In the genomic region with DNA sequence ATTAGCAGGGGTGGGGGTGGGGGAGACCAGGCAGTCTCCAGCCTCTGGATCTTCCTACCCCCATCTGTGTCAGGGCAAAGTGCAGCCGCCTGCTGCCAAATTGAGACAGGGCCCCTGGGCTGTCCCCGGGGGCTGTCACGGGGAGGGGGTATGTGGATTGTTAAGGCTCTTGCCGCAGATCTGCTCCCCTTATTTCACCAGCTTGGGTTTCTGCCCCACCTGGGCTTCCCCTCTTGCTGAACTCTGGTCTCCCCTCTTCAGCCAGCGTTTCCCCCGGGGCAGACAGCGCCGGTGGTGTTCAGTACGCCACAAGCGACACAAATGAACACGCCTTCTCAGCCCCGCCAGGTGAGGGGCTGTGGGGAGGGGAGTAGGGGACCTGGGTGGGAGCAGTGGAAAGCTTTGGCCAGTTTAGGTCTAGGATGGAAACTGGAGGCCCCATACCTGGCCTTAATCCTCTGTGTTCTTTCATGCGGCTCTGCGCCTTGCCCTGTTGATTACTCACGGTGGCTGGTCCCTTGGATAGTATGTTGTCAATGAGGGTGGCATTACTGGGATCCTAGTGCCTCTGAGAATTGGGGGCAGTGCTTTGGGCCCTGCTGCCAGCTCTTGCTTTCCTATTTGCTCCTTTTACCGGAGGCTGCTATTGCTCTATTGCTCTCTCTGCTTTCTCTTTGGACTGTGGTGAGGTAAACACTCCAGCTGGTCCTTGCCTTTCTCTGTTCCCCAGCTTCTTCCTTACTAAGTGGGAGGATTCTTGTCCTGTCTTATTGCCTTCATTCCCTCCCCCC, we compare ENCODE assay signal across 8 cellular contexts. TPM values are rescaled to one million over a fixed set of nuclear protein-coding genes. Genes with fewer than 3 reads are reported as not detected.
DNase-seq lines count a peak whose midpoint lies in the region; ATAC-seq and TF ChIP-seq lines count a peak whose summit lies in the region.

No MANE protein-coding gene starts in this region.

- peak overlapping the region; percentile 99 for H3K9ac ChIP-seq in Karpas-422 (ENCODE audit: low read length)

- H3K27ac ChIP-seq in Karpas-422 (ENCODE audit: low read length) (peak overlapping the region; percentile 86), breast epithelium (peak overlapping the region; percentile 95 to 99)

- intact Hi-C loops in breast epithelium (cut with DNase I; ENCODE audit: low total_unique reads), result loop anchor here (10.0 kb wide), 1 partner anchor 1521 kb away; the partner anchor contains the start of gene ATP11B
- intact Hi-C loops in mucosa of descending colon (cut with DNase I, micrococcal nuclease), result no loop called here

- H4K20me1 ChIP-seq in Karpas-422 (ENCODE audit: insufficient read depth, low read depth, low read length), result peaks cover 60% of the 10 kb centered on the region

- peaks cover 57% of the 10 kb centered on the region for H3K36me3 ChIP-seq in BE2C
- H3K36me3 ChIP-seq in Karpas-422 (ENCODE audit: insufficient read depth, low read length), result peaks cover 54% of the 10 kb centered on the region
- no peaks in the 10 kb centered on the region for H3K36me3 ChIP-seq in breast epithelium
- H3K36me3 ChIP-seq in mucosa of descending colon (ENCODE audit: low read depth), result peaks cover 6% of the 10 kb centered on the region

- H3K27me3 ChIP-seq in BE2C, result no peaks in the 10 kb centered on the region
- no peaks in the 10 kb centered on the region for H3K27me3 ChIP-seq in Karpas-422 (ENCODE audit: low read length)
- H3K27me3 ChIP-seq in breast epithelium, result no peaks in the 10 kb centered on the region

- DNase-seq in BE2C (no peak), Karpas-422 (no peak), breast epithelium (ENCODE audit: low spot score in 2 of 2) (no peak), mucosa of descending colon (peak in 2 of 3 donors; percentile 32 to 55), omental fat pad (ENCODE audit: low spot score) (no peak), cerebellar nuclear complex (lab: John Stamatoyannopoulos, UW) (no peak)

- ATAC-seq in mucosa of descending colon, result no peak
- no peak for ATAC-seq in GM21528 (IDR thresholded peaks at IDR 0.05; ENCODE audit: low FRiP score, unreplicated experiment)
- no peak for ATAC-seq in omental fat pad (ENCODE audit: low FRiP score)
- no peak for ATAC-seq in HG03039 (IDR thresholded peaks at IDR 0.05; ENCODE audit: unreplicated experiment)

- peak overlapping the region; percentile 95 for H3K4me2 ChIP-seq in Karpas-422 (ENCODE audit: low read depth, low read length, poor library complexity, severe bottlenecking)

- H3K4me1 ChIP-seq in BE2C (peaks cover 19% of the 10 kb centered on the region), Karpas-422 (ENCODE audit: low read length) (peaks cover 32% of the 10 kb centered on the region), breast epithelium (peaks cover 11 to 37% of the 10 kb centered on the region in 2 donors), mucosa of descending colon (ENCODE audit: low read depth) (peaks cover 46% of the 10 kb centered on the region)

- H3K9me2 ChIP-seq in Karpas-422 (replicated peaks; ENCODE audit: insufficient read depth, low read length), result no peaks in the 10 kb centered on the region

- H3K4me3 ChIP-seq in BE2C (ENCODE audit: low read depth, low read length) (peak overlapping the region; percentile 92), Karpas-422 (ENCODE audit: low read length) (peak overlapping the region; percentile 98), breast epithelium (peak overlapping the region; percentile 63 to 86 (median 64)), mucosa of descending colon (peak overlapping the region; percentile 84)

- TF ChIP-seq CTCF in BE2C (IDR thresholded peaks at IDR 0.05; ENCODE audit: low read depth, low read length) (no peak), breast epithelium (IDR thresholded peaks at IDR 0.05) (no peak), mucosa of descending colon (IDR thresholded peaks at IDR 0.05) (no peak), omental fat pad (IDR thresholded peaks at IDR 0.05) (no peak)

- H3K79me2 ChIP-seq in Karpas-422 (ENCODE audit: low read length), result peaks cover 63% of the 10 kb centered on the region

- H2AFZ ChIP-seq in Karpas-422 (ENCODE audit: low read length), result no peak overlapping the region

- no peak for TF ChIP-seq POLR2A in breast epithelium (IDR thresholded peaks at IDR 0.05)

- H3K9me3 ChIP-seq in BE2C (no peaks in the 10 kb centered on the region), Karpas-422 (ENCODE audit: low read length) (no peaks in the 10 kb centered on the region), breast epithelium (no peaks in the 10 kb centered on the region), mucosa of descending colon (no peaks in the 10 kb centered on the region)

RNA-seq across cellular contexts. Expression of gene EIF4G1, which starts 1.7 kb away (rescaled TPM):
- polyA plus RNA-seq in BE2C (2012; ENCODE audit: insufficient read depth, insufficient read length, low read depth), result 549 TPM
- 177 and 369 TPM in 2 replicates for total RNA-seq in Karpas-422 (2014; rRNA removed; shearing (Covaris generic); ENCODE audit: low replicate concordance)
- 100 to 1,000 TPM; 168 to 202 (median 196) TPM for total RNA-seq in breast epithelium
- 100 to 1,000 TPM; 256 to 305 (median 267) TPM for total RNA-seq in mucosa of descending colon
- total RNA-seq in omental fat pad, result 100 to 1,000 TPM; 235 to 471 (median 268) TPM

RNA-seq across cellular contexts. Expression of gene PSMD2, which starts 17.0 kb away (rescaled TPM):
- polyA plus RNA-seq in BE2C (2012; ENCODE audit: insufficient read depth, insufficient read length, low read depth), result 356 TPM
- 235 and 301 TPM in 2 replicates for total RNA-seq in Karpas-422 (2014; rRNA removed; shearing (Covaris generic); ENCODE audit: low replicate concordance)
- 100 to 1,000 TPM; 201 to 275 (median 214) TPM for total RNA-seq in breast epithelium
- 100 to 1,000 TPM; 160 to 223 (median 176) TPM for total RNA-seq in mucosa of descending colon
- 100 to 1,000 TPM; 160 to 319 (median 213) TPM for total RNA-seq in omental fat pad

RNA-seq across cellular contexts. Expression of gene FAM131A, which starts 21.3 kb away (rescaled TPM):
- 36.2 TPM for polyA plus RNA-seq in BE2C (2012; ENCODE audit: insufficient read depth, insufficient read length, low read depth)
- total RNA-seq in Karpas-422 (2014; rRNA removed; shearing (Covaris generic); ENCODE audit: low replicate concordance), result 23.0 and 26.1 TPM in 2 replicates
- total RNA-seq in breast epithelium (10 to 100 TPM; 18.7 to 32.4 (median 26.5) TPM), mucosa of descending colon (10 to 100 TPM; 14.1 to 29.8 (median 16.4) TPM), omental fat pad (10 to 100 TPM; 19.1 to 30.8 (median 25.9) TPM)

RNA-seq across cellular contexts. Expression of gene ECE2, which starts 40.2 kb away (rescaled TPM):
- polyA plus RNA-seq in BE2C (2012; ENCODE audit: insufficient read depth, insufficient read length, low read depth), result 2.0 TPM
- total RNA-seq in Karpas-422 (2014; rRNA removed; shearing (Covaris generic); ENCODE audit: low replicate concordance), result 0.15 TPM in 1 of 2 replicates, not detected in the other
- not detected for total RNA-seq in breast epithelium
- total RNA-seq in mucosa of descending colon, result 1 to 10 TPM in 1 of 3 donors, under 1 TPM in 1, not detected in 1; 0.19 to 2.2 TPM
- total RNA-seq in omental fat pad, result not detected

RNA-seq across cellular contexts. Expression of gene CLCN2, which starts 45.3 kb away (rescaled TPM):
- polyA plus RNA-seq in BE2C (2012; ENCODE audit: insufficient read depth, insufficient read length, low read depth), result 12.2 TPM
- total RNA-seq in Karpas-422 (2014; rRNA removed; shearing (Covaris generic); ENCODE audit: low replicate concordance), result 4.4 and 8.8 TPM in 2 replicates
- total RNA-seq in breast epithelium, result 1 to 10 TPM; 2.1 to 4.2 (median 2.6) TPM
- total RNA-seq in mucosa of descending colon, result 100 to 1,000 TPM in 1 of 3 donors, 10 to 100 TPM in 2; 31.1 to 105 (median 72.0) TPM
- 1 to 10 TPM; 2.1 to 8.4 (median 3.8) TPM for total RNA-seq in omental fat pad

Comparison
In these comparisons a context has a peak if more than half of its experiments do, and no peak if none do; other contexts are left out.
1. DNase-seq: peak in mucosa of descending colon (2 of 3); none in BE2C (single experiment), Karpas-422 (single experiment), breast epithelium (0 of 2), omental fat pad (single experiment) and cerebellar nuclear complex (0 of 2).
2. Peak in every context shown above with its lines, with median percentiles within 50 percentile points of each other: H3K4me3 ChIP-seq.